In the genomic region with DNA sequence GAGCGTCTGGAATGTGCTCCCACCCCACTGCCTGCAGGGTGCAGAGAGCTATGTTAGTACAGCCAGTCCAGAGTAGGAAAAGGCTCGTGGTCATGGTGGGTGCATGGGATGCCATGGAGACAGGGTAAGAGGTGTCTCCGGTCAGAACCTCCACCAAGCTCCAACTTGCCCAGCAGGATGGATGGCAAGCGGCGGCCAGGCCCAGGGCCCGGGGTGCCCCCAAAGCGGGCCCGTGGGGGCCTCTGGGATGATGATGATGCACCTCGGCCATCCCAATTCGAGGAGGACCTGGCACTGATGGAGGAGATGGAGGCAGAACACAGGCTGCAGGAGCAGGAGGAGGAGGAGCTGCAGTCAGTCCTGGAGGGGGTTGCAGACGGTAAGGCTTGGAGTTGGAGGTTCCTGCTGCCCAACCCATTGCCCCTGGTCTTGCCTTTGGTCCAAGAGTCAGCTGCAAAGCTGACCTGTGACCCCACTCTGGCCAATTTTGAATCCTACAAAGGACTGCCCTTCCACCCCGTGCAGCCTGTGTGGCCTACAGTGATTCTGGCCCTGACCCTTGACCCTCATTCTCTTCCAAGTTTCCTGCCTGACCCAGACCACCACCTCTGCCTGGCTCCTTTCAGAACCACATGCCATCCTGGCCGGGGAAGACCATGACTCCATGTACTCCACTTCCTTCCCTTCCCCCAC, we compare ENCODE assay signal across 1 cellular context.
TF ChIP-seq lines count a peak whose summit lies in the region.

No MANE protein-coding gene starts in this region.

TF ChIP-seq in GM23338, 12 proteins besides CTCF, POLR2A, EP300 and RAD21 (continued from another document):
- TF ChIP-seq, protein P1, sequence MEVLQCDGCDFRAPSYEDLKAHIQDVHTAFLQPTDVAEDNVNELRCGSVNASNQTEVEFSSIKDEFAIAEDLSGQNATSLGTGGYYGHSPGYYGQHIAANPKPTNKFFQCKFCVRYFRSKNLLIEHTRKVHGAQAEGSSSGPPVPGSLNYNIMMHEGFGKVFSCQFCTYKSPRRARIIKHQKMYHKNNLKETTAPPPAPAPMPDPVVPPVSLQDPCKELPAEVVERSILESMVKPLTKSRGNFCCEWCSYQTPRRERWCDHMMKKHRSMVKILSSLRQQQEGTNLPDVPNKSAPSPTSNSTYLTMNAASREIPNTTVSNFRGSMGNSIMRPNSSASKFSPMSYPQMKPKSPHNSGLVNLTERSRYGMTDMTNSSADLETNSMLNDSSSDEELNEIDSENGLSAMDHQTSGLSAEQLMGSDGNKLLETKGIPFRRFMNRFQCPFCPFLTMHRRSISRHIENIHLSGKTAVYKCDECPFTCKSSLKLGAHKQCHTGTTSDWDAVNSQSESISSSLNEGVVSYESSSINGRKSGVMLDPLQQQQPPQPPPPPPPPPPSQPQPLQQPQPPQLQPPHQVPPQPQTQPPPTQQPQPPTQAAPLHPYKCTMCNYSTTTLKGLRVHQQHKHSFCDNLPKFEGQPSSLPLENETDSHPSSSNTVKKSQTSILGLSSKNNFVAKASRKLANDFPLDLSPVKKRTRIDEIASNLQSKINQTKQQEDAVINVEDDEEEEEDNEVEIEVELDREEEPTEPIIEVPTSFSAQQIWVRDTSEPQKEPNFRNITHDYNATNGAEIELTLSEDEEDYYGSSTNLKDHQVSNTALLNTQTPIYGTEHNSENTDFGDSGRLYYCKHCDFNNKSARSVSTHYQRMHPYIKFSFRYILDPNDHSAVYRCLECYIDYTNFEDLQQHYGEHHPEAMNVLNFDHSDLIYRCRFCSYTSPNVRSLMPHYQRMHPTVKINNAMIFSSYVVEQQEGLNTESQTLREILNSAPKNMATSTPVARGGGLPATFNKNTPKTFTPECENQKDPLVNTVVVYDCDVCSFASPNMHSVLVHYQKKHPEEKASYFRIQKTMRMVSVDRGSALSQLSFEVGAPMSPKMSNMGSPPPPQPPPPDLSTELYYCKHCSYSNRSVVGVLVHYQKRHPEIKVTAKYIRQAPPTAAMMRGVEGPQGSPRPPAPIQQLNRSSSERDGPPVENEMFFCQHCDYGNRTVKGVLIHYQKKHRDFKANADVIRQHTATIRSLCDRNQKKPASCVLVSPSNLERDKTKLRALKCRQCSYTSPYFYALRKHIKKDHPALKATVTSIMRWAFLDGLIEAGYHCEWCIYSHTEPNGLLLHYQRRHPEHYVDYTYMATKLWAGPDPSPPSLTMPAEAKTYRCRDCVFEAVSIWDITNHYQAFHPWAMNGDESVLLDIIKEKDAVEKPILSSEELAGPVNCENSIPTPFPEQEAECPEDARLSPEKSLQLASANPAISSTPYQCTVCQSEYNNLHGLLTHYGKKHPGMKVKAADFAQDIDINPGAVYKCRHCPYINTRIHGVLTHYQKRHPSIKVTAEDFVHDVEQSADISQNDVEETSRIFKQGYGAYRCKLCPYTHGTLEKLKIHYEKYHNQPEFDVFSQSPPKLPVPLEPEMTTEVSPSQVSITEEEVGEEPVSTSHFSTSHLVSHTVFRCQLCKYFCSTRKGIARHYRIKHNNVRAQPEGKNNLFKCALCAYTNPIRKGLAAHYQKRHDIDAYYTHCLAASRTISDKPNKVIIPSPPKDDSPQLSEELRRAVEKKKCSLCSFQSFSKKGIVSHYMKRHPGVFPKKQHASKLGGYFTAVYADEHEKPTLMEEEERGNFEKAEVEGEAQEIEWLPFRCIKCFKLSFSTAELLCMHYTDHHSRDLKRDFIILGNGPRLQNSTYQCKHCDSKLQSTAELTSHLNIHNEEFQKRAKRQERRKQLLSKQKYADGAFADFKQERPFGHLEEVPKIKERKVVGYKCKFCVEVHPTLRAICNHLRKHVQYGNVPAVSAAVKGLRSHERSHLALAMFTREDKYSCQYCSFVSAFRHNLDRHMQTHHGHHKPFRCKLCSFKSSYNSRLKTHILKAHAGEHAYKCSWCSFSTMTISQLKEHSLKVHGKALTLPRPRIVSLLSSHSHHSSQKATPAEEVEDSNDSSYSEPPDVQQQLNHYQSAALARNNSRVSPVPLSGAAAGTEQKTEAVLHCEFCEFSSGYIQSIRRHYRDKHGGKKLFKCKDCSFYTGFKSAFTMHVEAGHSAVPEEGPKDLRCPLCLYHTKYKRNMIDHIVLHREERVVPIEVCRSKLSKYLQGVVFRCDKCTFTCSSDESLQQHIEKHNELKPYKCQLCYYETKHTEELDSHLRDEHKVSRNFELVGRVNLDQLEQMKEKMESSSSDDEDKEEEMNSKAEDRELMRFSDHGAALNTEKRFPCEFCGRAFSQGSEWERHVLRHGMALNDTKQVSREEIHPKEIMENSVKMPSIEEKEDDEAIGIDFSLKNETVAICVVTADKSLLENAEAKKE (CRISPR knock-in tag; IDR thresholded peaks at IDR 0.05): no peak
- TF ChIP-seq POLR2AphosphoS5 (IDR thresholded peaks at IDR 0.05; ENCODE audit: low read depth) (no peak), ZNF331 (CRISPR knock-in tag; IDR thresholded peaks at IDR 0.05; ENCODE audit: low read depth) (no peak), JUNB (IDR thresholded peaks at IDR 0.05; ENCODE audit: unreplicated experiment) (no peak)
- TF ChIP-seq, protein P2, sequence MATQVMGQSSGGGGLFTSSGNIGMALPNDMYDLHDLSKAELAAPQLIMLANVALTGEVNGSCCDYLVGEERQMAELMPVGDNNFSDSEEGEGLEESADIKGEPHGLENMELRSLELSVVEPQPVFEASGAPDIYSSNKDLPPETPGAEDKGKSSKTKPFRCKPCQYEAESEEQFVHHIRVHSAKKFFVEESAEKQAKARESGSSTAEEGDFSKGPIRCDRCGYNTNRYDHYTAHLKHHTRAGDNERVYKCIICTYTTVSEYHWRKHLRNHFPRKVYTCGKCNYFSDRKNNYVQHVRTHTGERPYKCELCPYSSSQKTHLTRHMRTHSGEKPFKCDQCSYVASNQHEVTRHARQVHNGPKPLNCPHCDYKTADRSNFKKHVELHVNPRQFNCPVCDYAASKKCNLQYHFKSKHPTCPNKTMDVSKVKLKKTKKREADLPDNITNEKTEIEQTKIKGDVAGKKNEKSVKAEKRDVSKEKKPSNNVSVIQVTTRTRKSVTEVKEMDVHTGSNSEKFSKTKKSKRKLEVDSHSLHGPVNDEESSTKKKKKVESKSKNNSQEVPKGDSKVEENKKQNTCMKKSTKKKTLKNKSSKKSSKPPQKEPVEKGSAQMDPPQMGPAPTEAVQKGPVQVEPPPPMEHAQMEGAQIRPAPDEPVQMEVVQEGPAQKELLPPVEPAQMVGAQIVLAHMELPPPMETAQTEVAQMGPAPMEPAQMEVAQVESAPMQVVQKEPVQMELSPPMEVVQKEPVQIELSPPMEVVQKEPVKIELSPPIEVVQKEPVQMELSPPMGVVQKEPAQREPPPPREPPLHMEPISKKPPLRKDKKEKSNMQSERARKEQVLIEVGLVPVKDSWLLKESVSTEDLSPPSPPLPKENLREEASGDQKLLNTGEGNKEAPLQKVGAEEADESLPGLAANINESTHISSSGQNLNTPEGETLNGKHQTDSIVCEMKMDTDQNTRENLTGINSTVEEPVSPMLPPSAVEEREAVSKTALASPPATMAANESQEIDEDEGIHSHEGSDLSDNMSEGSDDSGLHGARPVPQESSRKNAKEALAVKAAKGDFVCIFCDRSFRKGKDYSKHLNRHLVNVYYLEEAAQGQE (IDR thresholded peaks at IDR 0.05; ENCODE audit: unreplicated experiment): no peak
TF ChIP-seq in GM23338: peak in this region for 0.
